ENCODE assay signal across 11 cellular contexts in genomic region chr1:25971044-25971881, GRCh38. TPM values are rescaled to one million over a fixed set of nuclear protein-coding genes. Genes with fewer than 3 reads are reported as not detected.
DNase-seq lines count a peak whose midpoint lies in the region; ATAC-seq, FAIRE-seq and TF ChIP-seq lines count a peak whose summit lies in the region.
"Had no signal": no experiment of that assay in that cellular context is flagged by ENCODE, and none has a peak within 500 bp of the region (broad histone marks: within the 10 kb centered on the region; RNA-seq: fewer than 3 reads in every experiment).

No MANE protein-coding gene starts in this region.

- peaks cover 0 to 81% (median 0%) of the 10 kb centered on the region in 3 donors for H3K36me3 ChIP-seq in Peyer's patch
- peaks cover 0 to 14% of the 10 kb centered on the region in 2 experiments; a peak in 1 of 4 replicates for H3K36me3 ChIP-seq in GM12878 (ENCODE audit: control insufficient read depth in 2 of 2, insufficient read depth in 2 of 2, low read length in 1 of 2)
- H3K36me3 ChIP-seq in gastroesophageal sphincter: peaks cover 0 to 100% of the 10 kb centered on the region in 2 donors
- H3K36me3 ChIP-seq: BE2C had no signal

- peaks cover 0 to 14% (median 2%) of the 10 kb centered on the region in 4 donors for H3K4me1 ChIP-seq in Peyer's patch
- H3K4me1 ChIP-seq in GM12878 (ENCODE audit: control insufficient read depth, insufficient read depth, low read length): peaks cover 10% of the 10 kb centered on the region
- no peaks in the 10 kb centered on the region for H3K4me1 ChIP-seq in gastroesophageal sphincter
- H3K4me1 ChIP-seq: BE2C had no signal

- BruUV-seq in GM12878 (replicated peaks; lab: Mats Ljungman, UMichigan): no TSS peak

- TF ChIP-seq POLR2A in Peyer's patch (IDR thresholded peaks at IDR 0.05): no peak
- TF ChIP-seq POLR2A in GM12878 (IDR thresholded peaks at IDR 0.05; ENCODE audit: low read depth, low read length): no peak
- no peak for TF ChIP-seq POLR2A in gastroesophageal sphincter (IDR thresholded peaks at IDR 0.05)

- RAD21 ChIA-PET in GM12878 (lab: Charles Lee; ENCODE audit: unreplicated experiment): interaction anchor here (0.8 kb wide), 1 partner anchor 76 kb away, joined by 3 read pairs; no protein-coding TSS in a partner anchor

- WGBS in GM12878 (ENCODE audit: insufficient coverage, insufficient replicate concordance, low lambda C conversion rate, missing lambda C conversion rate): 83% methylated on average over 6 of the region's 8 CpGs
- 70 to 71% methylated on average over 5 to 8 of the region's 8 CpGs for WGBS in gastroesophageal sphincter (ENCODE audit: low coverage in 1 of 2), 2 donors

- TF ChIP-seq EP300 in GM12878 (IDR thresholded peaks at IDR 0.05; ENCODE audit: borderline replicate concordance in 1 of 2, control insufficient read depth in 1 of 2, low read depth in 2 of 2, low read length in 2 of 2) (no peak), gastroesophageal sphincter (IDR thresholded peaks at IDR 0.05) (no peak)

- H3K4me2 ChIP-seq in GM12878 (ENCODE audit: control insufficient read depth, insufficient read depth): peak overlapping the region; percentile 44

- H3K79me2 ChIP-seq in GM12878 (ENCODE audit: control insufficient read depth, insufficient read depth, low read length): no peaks in the 10 kb centered on the region

- no peaks in the 10 kb centered on the region for H4K20me1 ChIP-seq in GM12878 (ENCODE audit: control insufficient read depth, insufficient read depth)

- peak; percentile 33 for DNase-seq in stimulated activated CD4-positive, alpha-beta T cell treated with anti-CD3 and anti-CD28 coated beads, Interleukin-4, amount 100 ng/mL, for 24 hours
- no peak for DNase-seq in stimulated activated CD4-positive, alpha-beta T cell treated with anti-CD3 and anti-CD28 coated beads, Interleukin-12 subunit alpha, Interleukin-12 subunit beta, amount 100 ng/mL, for 4 hours
- DNase-seq in Peyer's patch: peak in 2 of 3 donors; percentile 22 to 49
- DNase-seq in GM12878 (ENCODE audit: low read depth, low spot score): no peak
- no peak for DNase-seq in nucleus accumbens (lab: John Stamatoyannopoulos, UW)
- DNase-seq: BE2C, left ventricle myocardium inferior, NCI-H69 had no signal

- in situ Hi-C loops in GM12878 (cut with MboI): no loop called here

- intact Hi-C loops in GM12878 (cut with micrococcal nuclease; ENCODE audit: unreplicated experiment): no loop called here

- no peak for TF ChIP-seq RAD21 in GM12878 (IDR thresholded peaks at IDR 0.05; ENCODE audit: insufficient read depth, low read depth, low read length)

- ATAC-seq in GM12878 (no peak; the same call in 1 of the 3 replicates), GM18867 (IDR thresholded peaks at IDR 0.05; ENCODE audit: unreplicated experiment) (no peak), gastroesophageal sphincter (no peak), HG03439 (IDR thresholded peaks at IDR 0.05; ENCODE audit: unreplicated experiment) (no peak)

- no peak overlapping the region for H3K9ac ChIP-seq in GM12878 (ENCODE audit: control insufficient read depth, insufficient read depth, low read length)

- peak; percentile 31 for FAIRE-seq in GM12878 (lab: Jason Lieb, UNC)

- SMC1A ChIA-PET in GM12878 (lab: Charles Lee; ENCODE audit: uncharacterized antibody, unreplicated experiment): interaction anchor here (0.9 to 1.6 kb wide), 6 partner anchors 17 to 75 kb away, joined by 3 to 6 read pairs (median 3); partner anchors contain the start of gene PAFAH2

- TF ChIP-seq CTCF in Peyer's patch (IDR thresholded peaks at IDR 0.05) (no peak), GM12878 (IDR thresholded peaks at IDR 0.05 in 2 of 3, conservative IDR thresholded peaks at IDR 0.05 in 1 of 3; ENCODE audit: control insufficient read depth in 2 of 3, extremely low read depth in 1 of 3, insufficient read depth in 1 of 3, low read depth in 3 of 3, low read length in 3 of 3) (no peak), gastroesophageal sphincter (IDR thresholded peaks at IDR 0.05) (no peak)

- H3K27me3 ChIP-seq in Peyer's patch: no peaks in the 10 kb centered on the region
- H3K27me3 ChIP-seq in GM12878 (replicated peaks in 1 of 2; ENCODE audit: control insufficient read depth in 2 of 2, insufficient read depth in 2 of 2, low read length in 1 of 2): no peaks in the 10 kb centered on the region
- no peaks in the 10 kb centered on the region for H3K27me3 ChIP-seq in gastroesophageal sphincter
- H3K27me3 ChIP-seq: BE2C had no signal

- POLR2A ChIA-PET in GM12878 (lab: Charles Lee): interaction anchor here (0.6 kb wide), 2 partner anchors 13 to 204 kb away, joined by 3 to 4 read pairs; no protein-coding TSS in a partner anchor

- H3K27ac ChIP-seq in Peyer's patch (peak overlapping the region; percentile 9 to 74 (median 59)), GM12878 (ENCODE audit: control insufficient read depth, insufficient read depth) (peak overlapping the region; percentile 46; the same call in 1 of the 2 replicates), gastroesophageal sphincter (no peak overlapping the region)
- H3K27ac ChIP-seq: left ventricle myocardium inferior had no signal

- H3K9me3 ChIP-seq in Peyer's patch (no peaks in the 10 kb centered on the region), GM12878 (replicated peaks; ENCODE audit: control insufficient read depth, insufficient read depth, low read length) (no peaks in the 10 kb centered on the region), gastroesophageal sphincter (no peaks in the 10 kb centered on the region)
- H3K9me3 ChIP-seq: BE2C, left ventricle myocardium inferior had no signal

- CTCF ChIA-PET in GM12878 (lab: Yijun Ruan, JAX): interaction anchor here (0.6 to 1.5 kb wide), 5 partner anchors 10 to 76 kb away, joined by 3 to 5 read pairs (median 3); no protein-coding TSS in a partner anchor

- peak overlapping the region; percentile 25 for H2AFZ ChIP-seq in GM12878 (ENCODE audit: control insufficient read depth, low read depth, low read length)

- no peak overlapping the region for H3K4me3 ChIP-seq in Peyer's patch
- no peak overlapping the region for H3K4me3 ChIP-seq in GM12878
- H3K4me3 ChIP-seq in gastroesophageal sphincter: no peak overlapping the region
- H3K4me3 ChIP-seq: left ventricle myocardium inferior had no signal

TF ChIP-seq in GM12878, 131 proteins besides CTCF, POLR2A, EP300 and RAD21:
- peak; percentile 66; the same call in 1 of the 2 replicates for TF ChIP-seq ZNF384 (IDR thresholded peaks at IDR 0.05; ENCODE audit: borderline replicate concordance, low read depth, low read length)
- TF ChIP-seq TCF3 (IDR thresholded peaks at IDR 0.05; ENCODE audit: borderline replicate concordance, insufficient read depth, low read depth, low read length): 0 out of 2 replicates have a peak, but pooled peaks have one; percentile 30
- TF ChIP-seq ZNF24 (IDR thresholded peaks at IDR 0.05): no peak
- TF ChIP-seq RUNX3 (IDR thresholded peaks at IDR 0.05; ENCODE audit: low read length): peak; percentile 84

RNA-seq across cellular contexts. Expression of gene PAFAH2, which starts 26.6 kb away (rescaled TPM):
- total RNA-seq in Peyer's patch (10 to 100 TPM; 15.7 to 57.8 (median 48.4) TPM), GM12878 (2014; rRNA removed) (4.9 and 5.2 TPM in 2 replicates), GM12878 (2014; rRNA removed; fragmentation: Illumina TruSeq; extraction: Trizol) (5.9 and 6.8 TPM in 2 replicates), GM12878 (2021) (5.0 and 6.6 TPM in 2 replicates), gastroesophageal sphincter (10 to 100 TPM in 1 of 4 donors, 1 to 10 TPM in 3; 6.6 to 12.2 (median 8.5) TPM)
- total RNA-seq in GM12878 (2013; cell fraction: nucleolus; rRNA removed): 6.9 and 7.0 TPM in 2 replicates
- 2.3 TPM for polyA plus RNA-seq in GM12878 (2011; ENCODE audit: low read depth)
- polyA plus RNA-seq in GM12878 (2011; rRNA removed) (9.5 and 9.6 TPM in 2 replicates), GM12878 (2014; fragmentation: Illumina TruSeq; extraction: Trizol) (5.3 and 6.5 TPM in 2 replicates), GM12878 (2014; fragmentation: Nextera tagmentation; extraction: Ambion mirVana) (1 to 10 TPM; 3.0 to 4.0 TPM), GM12878 (2014; rRNA removed) (6.9 and 7.0 TPM in 2 replicates), GM12878 (2016; fragmentation: Nextera tagmentation; extraction: Ambion mirVana) (1 to 10 TPM; 6.5 to 7.7 TPM)
- polyA plus RNA-seq in GM12878 (2011; cell fraction: cytosol; rRNA removed): 7.4 and 7.8 TPM in 2 replicates
- 4.0 and 5.2 TPM in 2 replicates for polyA plus RNA-seq in GM12878 (2011; cell fraction: nucleus; rRNA removed)
- polyA plus RNA-seq in GM12878 (2012): 2.6 and 4.6 TPM in 2 replicates
- 7.3 and 7.5 TPM in 2 replicates for polyA minus RNA-seq in GM12878 (2011; rRNA and poly(A)+ RNA removed)
- 2.4 and 2.9 TPM in 2 replicates for polyA minus RNA-seq in GM12878 (2011; cell fraction: cytosol; rRNA and poly(A)+ RNA removed)
- 2.3 and 3.9 TPM in 2 replicates for polyA minus RNA-seq in GM12878 (2011; cell fraction: nucleus; rRNA and poly(A)+ RNA removed)

RNA-seq across cellular contexts. Expression of gene EXTL1, which starts 50.3 kb away (rescaled TPM):
- total RNA-seq in Peyer's patch (not detected), GM12878 (2014; rRNA removed) (not detected in 2 replicates), GM12878 (2014; rRNA removed; fragmentation: Illumina TruSeq; extraction: Trizol) (not detected in 2 replicates), GM12878 (2021) (not detected in 2 replicates), gastroesophageal sphincter (under 1 TPM in 3 of 4 donors, not detected in 1; 0.08 to 0.81 (median 0.31) TPM)
- total RNA-seq in GM12878 (2013; cell fraction: nucleolus; rRNA removed): not detected in 2 replicates
- polyA plus RNA-seq in GM12878 (2011; ENCODE audit: low read depth): not detected
- polyA plus RNA-seq in GM12878 (2011; rRNA removed) (not detected in 2 replicates), GM12878 (2014; fragmentation: Illumina TruSeq; extraction: Trizol) (not detected in 2 replicates), GM12878 (2014; fragmentation: Nextera tagmentation; extraction: Ambion mirVana) (not detected), GM12878 (2014; rRNA removed) (not detected in 2 replicates), GM12878 (2016; fragmentation: Nextera tagmentation; extraction: Ambion mirVana) (not detected)
- not detected in 2 replicates for polyA plus RNA-seq in GM12878 (2011; cell fraction: cytosol; rRNA removed)
- not detected in 2 replicates for polyA plus RNA-seq in GM12878 (2011; cell fraction: nucleus; rRNA removed)
- polyA plus RNA-seq in GM12878 (2012): not detected in 2 replicates
- polyA minus RNA-seq in GM12878 (2011; rRNA and poly(A)+ RNA removed): not detected in 2 replicates
- polyA minus RNA-seq in GM12878 (2011; cell fraction: cytosol; rRNA and poly(A)+ RNA removed): not detected in 2 replicates
- polyA minus RNA-seq in GM12878 (2011; cell fraction: nucleus; rRNA and poly(A)+ RNA removed): not detected in 2 replicates

Comparison
In these comparisons a context has a peak if more than half of its experiments do, and no peak if none do; other contexts are left out.
1. DNase-seq: peak in stimulated activated CD4-positive, alpha-beta T cell treated with anti-CD3 and anti-CD28 coated beads, Interleukin-4, amount 100 ng/mL, for 24 hours (single experiment) and Peyer's patch (2 of 3); none in stimulated activated CD4-positive, alpha-beta T cell treated with anti-CD3 and anti-CD28 coated beads, Interleukin-12 subunit alpha, Interleukin-12 subunit beta, amount 100 ng/mL, for 4 hours (single experiment), GM12878 (single experiment) and nucleus accumbens (0 of 56).
2. H3K27ac ChIP-seq: peak in Peyer's patch (4 of 4) and GM12878 (single experiment); none in gastroesophageal sphincter (0 of 4).